ENCODE assay signal across 1 cellular context in the genomic region with DNA sequence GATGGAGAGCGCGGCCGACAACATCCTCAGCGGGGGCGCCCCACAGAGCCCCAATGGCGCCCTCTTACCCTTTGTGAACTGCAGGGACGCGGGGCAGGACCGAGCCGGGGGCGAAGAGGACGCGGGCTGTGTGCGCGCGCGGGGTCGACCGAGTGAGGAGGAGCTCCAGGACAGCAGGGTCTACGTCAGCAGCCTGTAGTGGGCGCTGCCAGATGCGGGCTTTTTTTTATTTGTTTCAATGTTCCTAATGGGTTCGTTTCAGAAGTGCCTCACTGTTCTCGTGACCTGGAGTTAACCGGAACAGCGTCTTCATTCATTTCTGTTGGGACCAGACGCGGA.
TF ChIP-seq lines count a peak whose summit lies in the region.

No MANE protein-coding gene starts in this region.

TF ChIP-seq in HCT116, 20 proteins besides CTCF, POLR2A, EP300 and RAD21 (continued from another document):
- TF ChIP-seq CEBPB (IDR thresholded peaks at IDR 0.05; ENCODE audit: low read depth) (no peak), EGR1 (IDR thresholded peaks at IDR 0.05; ENCODE audit: low read depth) (no peak), EZH2phosphoT487 (IDR thresholded peaks at IDR 0.05; ENCODE audit: borderline replicate concordance) (no peak), ELF1 (IDR thresholded peaks at IDR 0.05; ENCODE audit: borderline replicate concordance, low read depth) (no peak), CBX3 (IDR thresholded peaks at IDR 0.05; ENCODE audit: low read depth) (no peak), EZH2 (IDR thresholded peaks at IDR 0.05) (no peak), ZFX (IDR thresholded peaks at IDR 0.05) (no peak), SIN3A (IDR thresholded peaks at IDR 0.05; ENCODE audit: low read depth) (no peak)
